Comparison of ENCODE assay signal across 13 cellular contexts in genomic region chr1:3455630-3456448, GRCh38. TPM values are rescaled to one million over a fixed set of nuclear protein-coding genes. Genes with fewer than 3 reads are reported as not detected.
DNase-seq lines count a peak whose midpoint lies in the region; ATAC-seq and TF ChIP-seq lines count a peak whose summit lies in the region.
"Had no signal": no experiment of that assay in that cellular context is flagged by ENCODE, and none has a peak within 500 bp of the region (broad histone marks: within the 10 kb centered on the region; RNA-seq: fewer than 3 reads in every experiment).

No MANE protein-coding gene starts in this region.

- no peaks in the 10 kb centered on the region for H3K9me2 ChIP-seq in Loucy (replicated peaks; ENCODE audit: low read depth, low read length)

- H3K36me3 Mint-ChIP-seq in CD8-positive, alpha-beta T cell = no peaks in the 10 kb centered on the region

- no peak overlapping the region for H3K4me3 ChIP-seq in CD8-positive, alpha-beta T cell (ENCODE audit: low read depth, low read length)
- H3K4me3 ChIP-seq in Loucy (ENCODE audit: low read length, poor library complexity, severe bottlenecking) (peak overlapping the region; percentile 75), epithelial cell of proximal tubule (ENCODE audit: low read depth, low read length) (peak overlapping the region; percentile 64), osteoblast (ENCODE audit: insufficient read depth, low read length) (no peak overlapping the region)
- H3K4me3 ChIP-seq: GM12878 had no signal

- H3K27ac Mint-ChIP-seq in CD8-positive, alpha-beta T cell = no peak overlapping the region
- H3K27ac Mint-ChIP-seq: activated CD8-positive, alpha-beta T cell treated with anti-CD3 and anti-CD28 coated beads, Interleukin-2, amount 10 ng/mL, durations not matched to agents 7 days and 5 days; HFFc6 had no signal

- H3K36me3 ChIP-seq in CD8-positive, alpha-beta T cell (ENCODE audit: insufficient read depth, low read length) = no peaks in the 10 kb centered on the region
- H3K36me3 ChIP-seq in Loucy (ENCODE audit: insufficient read depth, low read length) = no peaks in the 10 kb centered on the region
- H3K36me3 ChIP-seq in osteoblast (ENCODE audit: insufficient read depth, low read length) = no peaks in the 10 kb centered on the region
- H3K36me3 ChIP-seq: SJSA1 had no signal

- POLR2A ChIA-PET in CD8-positive, alpha-beta T cell (lab: Charles Lee) = no interaction called here

- no peaks in the 10 kb centered on the region for H3K9me3 ChIP-seq in CD8-positive, alpha-beta T cell (ENCODE audit: low read length)
- H3K9me3 ChIP-seq in Loucy (ENCODE audit: insufficient read depth, low read depth, low read length) = no peaks in the 10 kb centered on the region
- no peaks in the 10 kb centered on the region for H3K9me3 ChIP-seq in osteoblast (ENCODE audit: low read depth, low read length)
- H3K9me3 ChIP-seq: SJSA1 had no signal

- no peaks in the 10 kb centered on the region for H3K4me1 Mint-ChIP-seq in CD8-positive, alpha-beta T cell (ENCODE audit: low read depth)

- no peaks in the 10 kb centered on the region for H4K20me1 ChIP-seq in Loucy (ENCODE audit: insufficient read depth, low read length, poor library complexity, severe bottlenecking)
- peaks cover 4% of the 10 kb centered on the region for H4K20me1 ChIP-seq in osteoblast (ENCODE audit: insufficient read depth, low read length)

- intact Hi-C loops in CD8-positive, alpha-beta T cell (cut with DNase I, micrococcal nuclease) = no loop called here

- no peaks in the 10 kb centered on the region for H3K79me2 ChIP-seq in Loucy (ENCODE audit: insufficient read depth, low read length)
- no peaks in the 10 kb centered on the region for H3K79me2 ChIP-seq in osteoblast (ENCODE audit: insufficient read depth, low read length)

- peak overlapping the region; percentile 71 for H3K4me3 Mint-ChIP-seq in CD8-positive, alpha-beta T cell
- H3K4me3 Mint-ChIP-seq: activated CD8-positive, alpha-beta T cell treated with anti-CD3 and anti-CD28 coated beads, Interleukin-2, amount 10 ng/mL, durations not matched to agents 7 days and 5 days; HFFc6 had no signal

- H3K27me3 Mint-ChIP-seq in CD8-positive, alpha-beta T cell (ENCODE audit: low read depth) = peaks cover 6% of the 10 kb centered on the region

- no peaks in the 10 kb centered on the region for H3K9me3 Mint-ChIP-seq in CD8-positive, alpha-beta T cell
- H3K9me3 Mint-ChIP-seq: HFFc6 had no signal

- no peak overlapping the region for H3K27ac ChIP-seq in CD8-positive, alpha-beta T cell (ENCODE audit: low read depth, low read length)
- H3K27ac ChIP-seq in osteoblast (ENCODE audit: low read depth, low read length) = no peak overlapping the region
- H3K27ac ChIP-seq: SJSA1 had no signal

- no peak for TF ChIP-seq CTCF in CD8-positive, alpha-beta T cell (IDR thresholded peaks at IDR 0.05)
- TF ChIP-seq CTCF in Loucy (conservative IDR thresholded peaks at IDR 0.05; ENCODE audit: low read length) (no peak), epithelial cell of proximal tubule (conservative IDR thresholded peaks at IDR 0.05; ENCODE audit: low read depth, low read length) (no peak), osteoblast (IDR thresholded peaks at IDR 0.05; ENCODE audit: extremely low read depth, low read depth, low read length) (no peak)

- ATAC-seq in CD8-positive, alpha-beta T cell = no peak
- ATAC-seq in GM21576 (IDR thresholded peaks at IDR 0.05; ENCODE audit: unreplicated experiment) = no peak
- ATAC-seq: activated CD8-positive, alpha-beta T cell treated with anti-CD3 and anti-CD28 coated beads, Interleukin-2, amount 10 ng/mL, durations not matched to agents 7 days and 5 days; GM12878 had no signal

- H3K9ac ChIP-seq in Loucy (ENCODE audit: low read depth, low read length, poor library complexity, severe bottlenecking) = no peak overlapping the region

- no peak for DNase-seq in CD8-positive, alpha-beta T cell
- DNase-seq in epithelial cell of proximal tubule (ENCODE audit: low read depth) (no peak), osteoblast (ENCODE audit: insufficient read length, low spot score, missing footprints) (peak; percentile 81), NCI-H2107 treated with DMSO at 0.1 percent for 48 hours (lab: John Stamatoyannopoulos, UW; ENCODE audit: unreplicated experiment) (no peak), NCI-H2081 treated with DMSO at 0.1 percent for 48 hours (lab: John Stamatoyannopoulos, UW) (no peak), UCSD-AML1 (lab: John Stamatoyannopoulos, UW; ENCODE audit: unreplicated experiment) (no peak)
- DNase-seq: activated CD8-positive, alpha-beta T cell treated with anti-CD3 and anti-CD28 coated beads, Interleukin-2, amount 10 ng/mL, durations not matched to agents 7 days and 5 days; HFFc6; NCI-H524 had no signal

- H3F3A ChIP-seq in Loucy (ENCODE audit: low read depth) = no peaks in the 10 kb centered on the region

- CTCF ChIA-PET in CD8-positive, alpha-beta T cell (lab: Charles Lee) = interaction anchor here (1.0 kb wide), 2 partner anchors 9 to 29 kb away, joined by 3 read pairs; no protein-coding TSS in a partner anchor

- H3K4me1 ChIP-seq in CD8-positive, alpha-beta T cell (ENCODE audit: insufficient read depth, low read length) = peaks cover 11% of the 10 kb centered on the region
- H3K4me1 ChIP-seq in Loucy (ENCODE audit: insufficient read depth, low read length, poor library complexity, severe bottlenecking) = peaks cover 17% of the 10 kb centered on the region
- H3K4me1 ChIP-seq in osteoblast (ENCODE audit: insufficient read depth, low read length) = no peaks in the 10 kb centered on the region

- peak overlapping the region; percentile 74 for H3K4me2 ChIP-seq in Loucy (ENCODE audit: low read depth, low read length, poor library complexity, severe bottlenecking)
- no peak overlapping the region for H3K4me2 ChIP-seq in osteoblast (ENCODE audit: insufficient read depth, low read length)

- H2AFZ ChIP-seq in Loucy (ENCODE audit: low read length) (no peak overlapping the region), osteoblast (ENCODE audit: low read length) (no peak overlapping the region)

- H3K27me3 ChIP-seq in CD8-positive, alpha-beta T cell (ENCODE audit: insufficient read depth, low read length) = peaks cover 7% of the 10 kb centered on the region
- H3K27me3 ChIP-seq in Loucy (ENCODE audit: insufficient read depth, low read length, poor library complexity, severe bottlenecking) = no peaks in the 10 kb centered on the region
- H3K27me3 ChIP-seq in osteoblast (ENCODE audit: insufficient read depth, low read length) = peaks cover 10% of the 10 kb centered on the region
- H3K27me3 ChIP-seq: SJSA1 had no signal

RNA-seq across cellular contexts. Expression of gene ARHGEF16, which starts 1.4 kb away (rescaled TPM):
- total RNA-seq in CD8-positive, alpha-beta T cell = not detected
- total RNA-seq in epithelial cell of proximal tubule = 27.1 and 36.6 TPM in 2 replicates
- total RNA-seq in osteoblast = not detected in 2 replicates
- total RNA-seq: activated CD8-positive, alpha-beta T cell treated with anti-CD3 and anti-CD28 coated beads, Interleukin-2, amount 10 ng/mL, durations not matched to agents 7 days and 5 days; GM12878 had no signal

Comparison
In these comparisons a context has a peak if more than half of its experiments do, and no peak if none do; other contexts are left out.
1. H3K4me3 ChIP-seq: peak in Loucy (single experiment) and epithelial cell of proximal tubule (single experiment); none in CD8-positive, alpha-beta T cell (single experiment) and osteoblast (single experiment).
2. RNA of gene ARHGEF16, which starts 1.4 kb away (total RNA-seq): 27.1 to 36.6 TPM in epithelial cell of proximal tubule; not detected in CD8-positive, alpha-beta T cell and not detected in osteoblast; every median in the first group is over 10 times any median in the second.